ENCODE assay signal across 19 cellular contexts in genomic region chr2:6639870-6640639, GRCh38.
DNase-seq lines count a peak whose midpoint lies in the region; TF ChIP-seq lines count a peak whose summit lies in the region.
"Had no signal": no experiment of that assay in that cellular context is flagged by ENCODE, and none has a peak within 500 bp of the region (broad histone marks: within the 10 kb centered on the region; RNA-seq: fewer than 3 reads in every experiment).

No MANE protein-coding gene starts in this region.

- no peaks in the 10 kb centered on the region for H3K79me2 ChIP-seq in smooth muscle cell (ENCODE audit: low read depth)

- peaks cover 14% of the 10 kb centered on the region for H3K4me1 ChIP-seq in smooth muscle cell (ENCODE audit: low read depth)
- H3K4me1 ChIP-seq: breast epithelium, left ventricle myocardium inferior, sigmoid colon had no signal

- peak overlapping the region; percentile 7 for H3K4me2 ChIP-seq in smooth muscle cell

- H3K4me3 ChIP-seq in smooth muscle cell, result no peak overlapping the region
- H3K4me3 ChIP-seq: breast epithelium, left ventricle myocardium inferior, ovary, sigmoid colon had no signal

- no peak overlapping the region for H3K9ac ChIP-seq in smooth muscle cell (ENCODE audit: low read depth)

- no peaks in the 10 kb centered on the region for H3K27me3 ChIP-seq in smooth muscle cell (ENCODE audit: low read depth)
- H3K27me3 ChIP-seq: ovary, sigmoid colon had no signal

- H4K20me1 ChIP-seq in smooth muscle cell (ENCODE audit: low read depth), result no peaks in the 10 kb centered on the region

- WGBS in smooth muscle cell (ENCODE audit: low lambda C conversion rate), result 21% methylated on average over 4 of the region's 4 CpGs

- no peak overlapping the region for H3K27ac ChIP-seq in smooth muscle cell (ENCODE audit: low read depth)
- H3K27ac ChIP-seq: breast epithelium, left ventricle myocardium inferior, ovary, sigmoid colon had no signal

- H3K9me3 Mint-ChIP-seq in brain, result peaks cover 0 to 13% (median 4%) of the 10 kb centered on the region in 5 experiments
- H3K9me3 Mint-ChIP-seq in activated CD4-positive, alpha-beta memory T cell treated with anti-CD3 and anti-CD28 coated beads, Interleukin-2, amount 10 ng/mL, durations not matched to agents 7 days and 5 days, result no peaks in the 10 kb centered on the region
- H3K9me3 Mint-ChIP-seq: CD8-positive, alpha-beta T cell; stimulated activated naive B cell treated with anti-CD40 and anti-IgM and Interleukin-4, amounts not matched to agents 10 μg/mL and 1 μg/mL and 100 μg/mL, for 72 hours had no signal

- peak overlapping the region; percentile 55 to 73 (median 64) for H3K4me3 Mint-ChIP-seq in brain
- H3K4me3 Mint-ChIP-seq in activated CD4-positive, alpha-beta memory T cell treated with anti-CD3 and anti-CD28 coated beads, Interleukin-2, amount 10 ng/mL, durations not matched to agents 7 days and 5 days, result no peak overlapping the region
- H3K4me3 Mint-ChIP-seq: activated naive CD8-positive, alpha-beta T cell treated with anti-CD3 and anti-CD28 coated beads, Interleukin-2, amount 50 U/mL, for 24 hours; CD8-positive, alpha-beta T cell; stimulated activated naive B cell treated with anti-CD40 and anti-IgM and Interleukin-4, amounts not matched to agents 10 μg/mL and 1 μg/mL and 100 μg/mL, for 72 hours had no signal

- peaks cover 87% of the 10 kb centered on the region for H3K4me1 Mint-ChIP-seq in brain
- H3K4me1 Mint-ChIP-seq in activated CD4-positive, alpha-beta memory T cell treated with anti-CD3 and anti-CD28 coated beads, Interleukin-2, amount 10 ng/mL, durations not matched to agents 7 days and 5 days, result no peaks in the 10 kb centered on the region
- H3K4me1 Mint-ChIP-seq: activated naive CD8-positive, alpha-beta T cell treated with anti-CD3 and anti-CD28 coated beads, Interleukin-2, amount 50 U/mL, for 24 hours; stimulated activated naive B cell treated with anti-CD40 and anti-IgM and Interleukin-4, amounts not matched to agents 10 μg/mL and 1 μg/mL and 100 μg/mL, for 72 hours had no signal

- no peaks in the 10 kb centered on the region for H3F3A ChIP-seq in smooth muscle cell (ENCODE audit: low read depth)

- DNase-seq in NCI-H1694 (lab: John Stamatoyannopoulos, UW) (peak; percentile 29), iPS-NIHi11 (ENCODE audit: low spot score) (peak; percentile 85), smooth muscle cell (lab: John Stamatoyannopoulos, UW; ENCODE audit: unreplicated experiment) (no peak), AML-193 (lab: John Stamatoyannopoulos, UW) (no peak), OCI-M1 (lab: John Stamatoyannopoulos, UW) (no peak)
- DNase-seq in activated CD4-positive, alpha-beta memory T cell treated with anti-CD3 and anti-CD28 coated beads, Interleukin-2, amount 10 ng/mL, durations not matched to agents 7 days and 5 days, result no peak
- DNase-seq: activated CD4-positive, alpha-beta T cell treated with anti-CD3 and anti-CD28 coated beads for 4 hours; activated naive CD8-positive, alpha-beta T cell treated with anti-CD3 and anti-CD28 coated beads, Interleukin-2, amount 50 U/mL, for 24 hours; CD8-positive, alpha-beta T cell; DMS79; foreskin melanocyte; left ventricle myocardium inferior; NCI-H1417; ovary; sigmoid colon; stimulated activated naive B cell treated with anti-CD40 and anti-IgM and Interleukin-4, amounts not matched to agents 10 μg/mL and 1 μg/mL and 100 μg/mL, for 72 hours; SW 1271 had no signal

- H2AFZ ChIP-seq in smooth muscle cell (ENCODE audit: low read depth), result peak overlapping the region; percentile 22

- peak overlapping the region; percentile 91 to 96 (median 96) for H3K27ac Mint-ChIP-seq in brain
- H3K27ac Mint-ChIP-seq in activated CD4-positive, alpha-beta memory T cell treated with anti-CD3 and anti-CD28 coated beads, Interleukin-2, amount 10 ng/mL, durations not matched to agents 7 days and 5 days, result no peak overlapping the region
- H3K27ac Mint-ChIP-seq: activated naive CD8-positive, alpha-beta T cell treated with anti-CD3 and anti-CD28 coated beads, Interleukin-2, amount 50 U/mL, for 24 hours; CD8-positive, alpha-beta T cell; stimulated activated naive B cell treated with anti-CD40 and anti-IgM and Interleukin-4, amounts not matched to agents 10 μg/mL and 1 μg/mL and 100 μg/mL, for 72 hours had no signal

- H3K36me3 Mint-ChIP-seq in brain, result no peaks in the 10 kb centered on the region
- H3K36me3 Mint-ChIP-seq in activated CD4-positive, alpha-beta memory T cell treated with anti-CD3 and anti-CD28 coated beads, Interleukin-2, amount 10 ng/mL, durations not matched to agents 7 days and 5 days (ENCODE audit: low read depth), result no peaks in the 10 kb centered on the region
- H3K36me3 Mint-ChIP-seq: CD8-positive, alpha-beta T cell; stimulated activated naive B cell treated with anti-CD40 and anti-IgM and Interleukin-4, amounts not matched to agents 10 μg/mL and 1 μg/mL and 100 μg/mL, for 72 hours had no signal

- no peak for TF ChIP-seq CTCF in brain (conservative IDR thresholded peaks at IDR 0.05)
- TF ChIP-seq CTCF in smooth muscle cell (IDR thresholded peaks at IDR 0.05; ENCODE audit: borderline replicate concordance, insufficient read depth, poor library complexity, severe bottlenecking), result no peak

- no peaks in the 10 kb centered on the region for H3K9me3 ChIP-seq in smooth muscle cell (replicated peaks; ENCODE audit: low read depth)
- H3K9me3 ChIP-seq: breast epithelium, left ventricle myocardium inferior, ovary, sigmoid colon had no signal

- H3K36me3 ChIP-seq in smooth muscle cell (ENCODE audit: low read depth), result no peaks in the 10 kb centered on the region
- H3K36me3 ChIP-seq: breast epithelium, left ventricle myocardium inferior, ovary, sigmoid colon had no signal

- POLR2A ChIA-PET in activated CD4-positive, alpha-beta memory T cell treated with anti-CD3 and anti-CD28 coated beads, Interleukin-2, amount 10 ng/mL, durations not matched to agents 7 days and 5 days (lab: Charles Lee), result no interaction called here

- H3K27me3 Mint-ChIP-seq in brain, result no peaks in the 10 kb centered on the region
- no peaks in the 10 kb centered on the region for H3K27me3 Mint-ChIP-seq in activated CD4-positive, alpha-beta memory T cell treated with anti-CD3 and anti-CD28 coated beads, Interleukin-2, amount 10 ng/mL, durations not matched to agents 7 days and 5 days

- CTCF ChIA-PET in activated CD4-positive, alpha-beta memory T cell treated with anti-CD3 and anti-CD28 coated beads, Interleukin-2, amount 10 ng/mL, durations not matched to agents 7 days and 5 days (lab: Charles Lee), result no interaction called here

Comparison
In these comparisons a context has a peak if more than half of its experiments do, and no peak if none do; other contexts are left out.
1. DNase-seq: peak in NCI-H1694 (single experiment) and iPS-NIHi11 (single experiment); none in smooth muscle cell (single experiment), AML-193 (0 of 2), activated CD4-positive, alpha-beta memory T cell treated with anti-CD3 and anti-CD28 coated beads, Interleukin-2, amount 10 ng/mL, durations not matched to agents 7 days and 5 days (single experiment) and OCI-M1 (single experiment).